ENCODE assay signal across 8 cellular contexts in the genomic region with DNA sequence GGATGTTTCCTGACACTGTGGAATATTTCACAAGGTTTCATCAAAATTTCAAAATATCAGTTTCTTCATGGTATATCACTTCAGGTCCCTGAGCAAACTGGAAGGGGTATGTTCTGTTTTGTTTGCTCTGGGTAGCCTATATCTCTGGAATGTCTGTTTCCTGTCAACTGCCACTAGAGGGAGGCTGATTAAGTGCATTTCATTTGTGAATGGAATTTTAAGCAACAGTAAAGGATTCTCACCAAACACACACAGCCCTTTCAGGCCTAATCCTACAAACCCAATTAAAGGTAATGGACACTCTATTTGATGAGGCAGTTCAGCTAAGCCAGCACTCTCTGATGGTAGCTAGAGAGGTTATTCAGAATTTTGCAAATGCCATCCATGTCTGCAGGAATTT.
DNase-seq lines count a peak whose midpoint lies in the region; ATAC-seq and TF ChIP-seq lines count a peak whose summit lies in the region.

No MANE protein-coding gene starts in this region.

- no peaks in the 10 kb centered on the region for H3K36me3 ChIP-seq in lower lobe of right lung

- ATAC-seq in lower lobe of right lung (no peak), HG02884 (IDR thresholded peaks at IDR 0.05; ENCODE audit: unreplicated experiment) (no peak)

- peak; percentile 44 for TF ChIP-seq CTCF in astrocyte of the spinal cord (IDR thresholded peaks at IDR 0.05; ENCODE audit: low read depth, low read length)
- peak; percentile 19 for TF ChIP-seq CTCF in lower lobe of right lung (IDR thresholded peaks at IDR 0.05)

- DNase-seq in DMS114 treated with DMSO at 0.1 percent for 48 hours (lab: John Stamatoyannopoulos, UW; ENCODE audit: unreplicated experiment) = peak; percentile 5
- peak; percentile 1 for DNase-seq in LoVo (ENCODE audit: low spot score)
- peak; percentile 4 for DNase-seq in astrocyte of the spinal cord (ENCODE audit: low read depth, low spot score)
- no peak for DNase-seq in lower lobe of right lung
- no peak for DNase-seq in COR-L47 (lab: John Stamatoyannopoulos, UW)
- no peak for DNase-seq in SIG-M5 treated with dmso at 0.1 percent for 504 hours (lab: John Stamatoyannopoulos, UW; ENCODE audit: unreplicated experiment)
- no peak for DNase-seq in activated naive CD4-positive, alpha-beta T cell treated with Interleukin-2 at 50 U/mL for 16 hours

- H3K4me1 ChIP-seq in lower lobe of right lung = no peaks in the 10 kb centered on the region

- in situ Hi-C loops in astrocyte of the spinal cord (cut with HindIII; ENCODE audit: low sequenced_read_pairs) = no loop called here

- no peaks in the 10 kb centered on the region for H3K9me3 ChIP-seq in lower lobe of right lung

- intact Hi-C loops in lower lobe of right lung (cut with DNase I) = no loop called here

- no peaks in the 10 kb centered on the region for H3K27me3 ChIP-seq in lower lobe of right lung (ENCODE audit: low read depth)

- H3K27ac ChIP-seq in lower lobe of right lung = no peak overlapping the region

- no peak overlapping the region for H3K4me3 ChIP-seq in astrocyte of the spinal cord (ENCODE audit: low read depth, low read length)
- no peak overlapping the region for H3K4me3 ChIP-seq in lower lobe of right lung

Comparison
In these comparisons a context has a peak if more than half of its experiments do, and no peak if none do; other contexts are left out.
1. DNase-seq: peak in DMS114 treated with DMSO at 0.1 percent for 48 hours (single experiment), LoVo (single experiment) and astrocyte of the spinal cord (single experiment); none in lower lobe of right lung (single experiment), COR-L47 (single experiment), SIG-M5 treated with dmso at 0.1 percent for 504 hours (single experiment) and activated naive CD4-positive, alpha-beta T cell treated with Interleukin-2 at 50 U/mL for 16 hours (single experiment).